6 cellular contexts compared by ENCODE assay signal in the genomic region with DNA sequence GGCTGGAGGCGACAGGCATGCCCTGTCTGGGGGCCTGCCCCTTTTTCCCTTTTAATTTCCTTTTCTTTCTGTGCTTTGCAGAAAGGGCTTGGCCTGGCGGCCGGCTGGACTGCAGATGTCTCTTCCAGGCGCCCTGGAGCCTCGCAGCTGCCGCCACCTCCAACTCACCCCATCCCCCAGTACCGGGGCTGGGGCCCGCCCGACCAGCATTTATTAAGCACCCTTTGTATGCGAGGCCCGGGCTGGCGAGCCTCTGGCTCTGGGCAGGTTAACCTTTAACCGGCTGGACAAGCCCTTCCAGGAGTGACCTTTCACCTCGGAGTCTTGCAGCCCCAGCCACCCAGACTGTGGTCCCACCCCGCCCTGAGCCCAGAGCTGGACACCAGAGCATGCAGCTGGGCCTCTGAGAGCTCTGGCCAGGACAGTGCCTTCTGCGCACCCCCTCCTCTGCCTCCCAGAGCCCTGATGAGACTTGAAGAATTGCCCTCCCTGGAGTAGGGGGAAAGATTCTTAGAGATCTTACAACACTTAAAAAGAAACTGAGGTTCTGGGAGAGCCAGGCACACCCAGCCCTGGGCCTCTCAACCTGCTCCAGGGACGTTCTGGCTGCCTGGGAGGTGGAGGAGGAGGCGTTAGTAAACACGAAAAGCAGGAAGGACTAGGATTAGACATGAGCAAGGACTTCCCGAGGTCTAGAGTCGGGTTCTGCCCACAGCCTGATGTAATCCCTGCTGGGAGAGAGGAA. TPM values are rescaled to one million over a fixed set of nuclear protein-coding genes. Genes with fewer than 3 reads are reported as not detected.
DNase-seq lines count a peak whose midpoint lies in the region; ATAC-seq and TF ChIP-seq lines count a peak whose summit lies in the region.

No MANE protein-coding gene starts in this region.

- H3K27ac ChIP-seq in RWPE2 (ENCODE audit: poor library complexity, severe bottlenecking) (peak overlapping the region; percentile 84), iPS DF 6.9 (ENCODE audit: low read length) (no peak overlapping the region), uterus (peak overlapping the region; percentile 87 to 90)

- H3K9me3 ChIP-seq in RWPE2 (ENCODE audit: severe bottlenecking) (no peaks in the 10 kb centered on the region), iPS DF 6.9 (ENCODE audit: control insufficient read depth, insufficient read depth, low read length) (no peaks in the 10 kb centered on the region), uterus (no peaks in the 10 kb centered on the region)

- TF ChIP-seq CTCF in RWPE2 (IDR thresholded peaks at IDR 0.05; ENCODE audit: poor library complexity, severe bottlenecking) = no peak
- no peak for TF ChIP-seq CTCF in uterus (IDR thresholded peaks at IDR 0.05)

- ATAC-seq in RWPE2 (ENCODE audit: low read depth) (peak; percentile 2; the same call in 1 of the 3 replicates), GM19328 (IDR thresholded peaks at IDR 0.05; ENCODE audit: unreplicated experiment) (no peak)

- intact Hi-C loops in uterus (cut with DNase I; ENCODE audit: low total_unique reads) = no loop called here

- H3K36me3 ChIP-seq in RWPE2 (ENCODE audit: low read depth) = no peaks in the 10 kb centered on the region; the same call in 1 of the 2 replicates
- H3K36me3 ChIP-seq in iPS DF 6.9 (ENCODE audit: control insufficient read depth, insufficient read depth, low read length) = no peaks in the 10 kb centered on the region
- no peaks in the 10 kb centered on the region for H3K36me3 ChIP-seq in uterus

- H3K27me3 ChIP-seq in RWPE2 (ENCODE audit: insufficient read depth, poor library complexity, severe bottlenecking) (no peaks in the 10 kb centered on the region), iPS DF 6.9 (ENCODE audit: control insufficient read depth, insufficient read depth, low read length) (no peaks in the 10 kb centered on the region), uterus (no peaks in the 10 kb centered on the region)

- peak overlapping the region; percentile 29 for H3K4me3 ChIP-seq in RWPE2 (ENCODE audit: severe bottlenecking)
- H3K4me3 ChIP-seq in iPS DF 6.9 (ENCODE audit: low read length) = peak overlapping the region; percentile 41; the same call in 1 of the 2 replicates
- peak overlapping the region; percentile 56 to 60 for H3K4me3 ChIP-seq in uterus

- H3K4me1 ChIP-seq in RWPE2 (ENCODE audit: insufficient read depth, poor library complexity, severe bottlenecking) = peaks cover 39% of the 10 kb centered on the region
- H3K4me1 ChIP-seq in iPS DF 6.9 (ENCODE audit: control insufficient read depth, insufficient read depth, low read length) = peaks cover 12% of the 10 kb centered on the region
- H3K4me1 ChIP-seq in uterus = peaks cover 0 to 13% of the 10 kb centered on the region in 2 donors

- no CpG with 5 or more reads among the region's 21 CpGs for WGBS in iPS DF 6.9 (ENCODE audit: insufficient coverage, insufficient read length)

- no peak for TF ChIP-seq POLR2A in uterus (IDR thresholded peaks at IDR 0.05)

- DNase-seq in GM03348 (ENCODE audit: low spot score) (peak; percentile 64), RWPE2 (ENCODE audit: low spot score) (no peak), iPS DF 6.9 (ENCODE audit: low read depth, low spot score) (no peak), uterus (peak in 1 of 2 donors; percentile 51), iPS-NIHi7 (ENCODE audit: extremely low spot score) (no peak)

RNA-seq across cellular contexts. Expression of a gene that starts 1.1 kb away (rescaled TPM):
- 10 to 100 TPM; 14.3 to 45.0 (median 36.0) TPM for total RNA-seq in uterus

RNA-seq across cellular contexts. Expression of a gene that starts 17.7 kb away (rescaled TPM):
- total RNA-seq in uterus = 10 to 100 TPM in 2 of 4 donors, 1 to 10 TPM in 2; 3.5 to 23.8 (median 13.0) TPM

RNA-seq across cellular contexts. Expression of a gene that starts 20.4 kb away (rescaled TPM):
- 100 to 1,000 TPM in 2 of 4 donors, 10 to 100 TPM in 2; 58.1 to 240 (median 97.2) TPM for total RNA-seq in uterus

RNA-seq across cellular contexts. Expression of a gene that starts 20.8 kb away (rescaled TPM):
- 10 to 100 TPM in 2 of 4 donors, 1 to 10 TPM in 1, not detected in 1; 5.9 to 32.6 (median 17.6) TPM for total RNA-seq in uterus

RNA-seq across cellular contexts. Expression of a gene that starts 31.7 kb away (rescaled TPM):
- total RNA-seq in uterus = 10 to 100 TPM; 11.5 to 43.5 (median 22.2) TPM
